In the genomic region with DNA sequence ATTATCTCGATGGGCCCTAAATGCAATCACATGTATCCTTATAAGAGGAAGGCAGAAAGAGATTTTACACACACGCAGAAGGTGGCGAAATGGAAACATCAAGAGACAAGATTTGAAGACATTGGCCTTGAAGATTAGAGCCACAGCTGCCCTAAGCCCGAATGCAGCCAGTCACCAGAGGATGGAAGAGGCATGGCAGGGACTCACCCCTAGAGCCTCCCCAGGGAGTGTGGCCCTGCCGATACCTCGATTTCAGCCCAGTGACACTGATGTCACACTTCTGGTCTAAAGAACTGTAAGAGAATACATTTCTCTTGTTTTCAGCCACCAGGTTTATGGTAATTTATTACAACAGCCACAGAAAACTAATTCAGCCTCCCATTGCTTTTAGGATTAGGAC, we compare ENCODE assay signal across 18 cellular contexts. TPM values are rescaled to one million over a fixed set of nuclear protein-coding genes. Genes with fewer than 3 reads are reported as not detected.
DNase-seq lines count a peak whose midpoint lies in the region; ATAC-seq and TF ChIP-seq lines count a peak whose summit lies in the region.
"Had no signal": no experiment of that assay in that cellular context is flagged by ENCODE, and none has a peak within 500 bp of the region (broad histone marks: within the 10 kb centered on the region; RNA-seq: fewer than 3 reads in every experiment).

No MANE protein-coding gene starts in this region.

- no peaks in the 10 kb centered on the region for H3K36me3 ChIP-seq in endodermal cell (ENCODE audit: control insufficient read depth, insufficient read depth, low read length)
- H3K36me3 ChIP-seq: HAP-1, ovary, spleen had no signal

- CTCF ChIA-PET in activated CD4-positive, alpha-beta memory T cell treated with anti-CD3 and anti-CD28 coated beads for 36 hours (lab: Charles Lee) = interaction anchor here (1.1 kb wide), 1 partner anchor 44 kb away, joined by 3 read pairs; no protein-coding TSS in a partner anchor
- CTCF ChIA-PET in activated CD4-positive, alpha-beta memory T cell treated with anti-CD3 and anti-CD28 coated beads, Interleukin-2, amount 10 ng/mL, durations not matched to agents 7 days and 5 days (lab: Charles Lee) = interaction anchor here (1.3 kb wide), 1 partner anchor 46 kb away, joined by 3 read pairs; no protein-coding TSS in a partner anchor

- H3K27me3 ChIP-seq in endodermal cell (ENCODE audit: control insufficient read depth, insufficient read depth, low read length, poor library complexity, severe bottlenecking) = peaks cover 79% of the 10 kb centered on the region
- H3K27me3 ChIP-seq: ovary, spleen had no signal

- H3K9ac ChIP-seq in endodermal cell (ENCODE audit: extremely low read depth, low read length, poor library complexity, severe bottlenecking) = no peak overlapping the region

- peak overlapping the region; percentile 16 for H3K27ac Mint-ChIP-seq in activated CD4-positive, alpha-beta memory T cell treated with anti-CD3 and anti-CD28 coated beads for 36 hours
- no peak overlapping the region for H3K27ac Mint-ChIP-seq in activated CD4-positive, alpha-beta memory T cell treated with anti-CD3 and anti-CD28 coated beads, Interleukin-2, amount 10 ng/mL, durations not matched to agents 7 days and 5 days
- peak overlapping the region in 6 of 10 donors; percentile 4 to 86 (median 54) for H3K27ac Mint-ChIP-seq in naive thymus-derived CD8-positive, alpha-beta T cell
- H3K27ac Mint-ChIP-seq in activated T-helper 1 cell treated with anti-CD3 and anti-CD28 coated beads, Interleukin-12 subunit alpha, Interleukin-12 subunit beta, Interleukin-2, Interleukin-4 antibody, amounts not matched to agents 30 ng/mL and 10 ng/mL and 1 ng/mL, durations not matched to agents 14 hours and 24 hours and 36 hours = no peak overlapping the region
- H3K27ac Mint-ChIP-seq in endodermal cell = no peak overlapping the region
- H3K27ac Mint-ChIP-seq: activated naive CD8-positive, alpha-beta T cell treated with anti-CD3 and anti-CD28 coated beads for 36 hours had no signal

- peaks cover 8% of the 10 kb centered on the region for H3K36me3 Mint-ChIP-seq in activated CD4-positive, alpha-beta memory T cell treated with anti-CD3 and anti-CD28 coated beads for 36 hours
- peaks cover 47% of the 10 kb centered on the region for H3K36me3 Mint-ChIP-seq in activated CD4-positive, alpha-beta memory T cell treated with anti-CD3 and anti-CD28 coated beads, Interleukin-2, amount 10 ng/mL, durations not matched to agents 7 days and 5 days (ENCODE audit: low read depth)
- H3K36me3 Mint-ChIP-seq in naive thymus-derived CD8-positive, alpha-beta T cell = peaks cover 0 to 29% (median 5%) of the 10 kb centered on the region in 3 donors
- peaks cover 15% of the 10 kb centered on the region for H3K36me3 Mint-ChIP-seq in activated T-helper 1 cell treated with anti-CD3 and anti-CD28 coated beads, Interleukin-12 subunit alpha, Interleukin-12 subunit beta, Interleukin-2, Interleukin-4 antibody, amounts not matched to agents 30 ng/mL and 10 ng/mL and 1 ng/mL, durations not matched to agents 14 hours and 24 hours and 36 hours (ENCODE audit: low read depth)
- H3K36me3 Mint-ChIP-seq in endodermal cell (ENCODE audit: low read depth) = no peaks in the 10 kb centered on the region

- DNase-seq in activated CD4-positive, alpha-beta memory T cell treated with anti-CD3 and anti-CD28 coated beads for 36 hours = no peak
- no peak for DNase-seq in activated CD4-positive, alpha-beta memory T cell treated with anti-CD3 and anti-CD28 coated beads, Interleukin-2, amount 10 ng/mL, durations not matched to agents 7 days and 5 days
- DNase-seq in naive thymus-derived CD8-positive, alpha-beta T cell = no peak
- DNase-seq in activated T-helper 1 cell treated with anti-CD3 and anti-CD28 coated beads, Interleukin-12 subunit alpha, Interleukin-12 subunit beta, Interleukin-2, Interleukin-4 antibody, amounts not matched to agents 30 ng/mL and 10 ng/mL and 1 ng/mL, durations not matched to agents 14 hours and 24 hours and 36 hours (ENCODE audit: low spot score) = no peak
- no peak for DNase-seq in activated CD8-positive, alpha-beta memory T cell treated with anti-CD3 and anti-CD28 coated beads, Interleukin-2, amount 50 U/mL, for 4 hours
- no peak for DNase-seq in endodermal cell
- DNase-seq: activated naive CD8-positive, alpha-beta T cell treated with anti-CD3 and anti-CD28 coated beads for 36 hours; central memory CD4-positive, alpha-beta T cell; KBM-7; midbrain; NCI-H1436; ovary; SHP77; spleen had no signal

- peak; percentile 82 for ATAC-seq in GM21737 (IDR thresholded peaks at IDR 0.05; ENCODE audit: unreplicated experiment)
- peak; percentile 53 for ATAC-seq in HG03439 (IDR thresholded peaks at IDR 0.05; ENCODE audit: unreplicated experiment)
- no peak for ATAC-seq in naive thymus-derived CD8-positive, alpha-beta T cell

- no peaks in the 10 kb centered on the region for H3K9me3 Mint-ChIP-seq in activated CD4-positive, alpha-beta memory T cell treated with anti-CD3 and anti-CD28 coated beads for 36 hours
- H3K9me3 Mint-ChIP-seq in activated CD4-positive, alpha-beta memory T cell treated with anti-CD3 and anti-CD28 coated beads, Interleukin-2, amount 10 ng/mL, durations not matched to agents 7 days and 5 days = no peaks in the 10 kb centered on the region
- H3K9me3 Mint-ChIP-seq in naive thymus-derived CD8-positive, alpha-beta T cell = no peaks in the 10 kb centered on the region
- H3K9me3 Mint-ChIP-seq in activated T-helper 1 cell treated with anti-CD3 and anti-CD28 coated beads, Interleukin-12 subunit alpha, Interleukin-12 subunit beta, Interleukin-2, Interleukin-4 antibody, amounts not matched to agents 30 ng/mL and 10 ng/mL and 1 ng/mL, durations not matched to agents 14 hours and 24 hours and 36 hours = no peaks in the 10 kb centered on the region
- H3K9me3 Mint-ChIP-seq in endodermal cell = no peaks in the 10 kb centered on the region
- H3K9me3 Mint-ChIP-seq: activated naive CD8-positive, alpha-beta T cell treated with anti-CD3 and anti-CD28 coated beads for 36 hours had no signal

- H3K27ac ChIP-seq in endodermal cell (ENCODE audit: low read depth, low read length) = no peak overlapping the region
- H3K27ac ChIP-seq: 22Rv1, ovary, spleen had no signal

- TF ChIP-seq CTCF in endodermal cell (conservative IDR thresholded peaks at IDR 0.05) = no peak

- no peaks in the 10 kb centered on the region for H3K4me1 ChIP-seq in endodermal cell (ENCODE audit: control insufficient read depth, insufficient read depth, low read length)

- H3K27me3 Mint-ChIP-seq in activated CD4-positive, alpha-beta memory T cell treated with anti-CD3 and anti-CD28 coated beads for 36 hours = no peaks in the 10 kb centered on the region
- no peaks in the 10 kb centered on the region for H3K27me3 Mint-ChIP-seq in activated CD4-positive, alpha-beta memory T cell treated with anti-CD3 and anti-CD28 coated beads, Interleukin-2, amount 10 ng/mL, durations not matched to agents 7 days and 5 days
- H3K27me3 Mint-ChIP-seq in naive thymus-derived CD8-positive, alpha-beta T cell = no peaks in the 10 kb centered on the region
- H3K27me3 Mint-ChIP-seq in activated T-helper 1 cell treated with anti-CD3 and anti-CD28 coated beads, Interleukin-12 subunit alpha, Interleukin-12 subunit beta, Interleukin-2, Interleukin-4 antibody, amounts not matched to agents 30 ng/mL and 10 ng/mL and 1 ng/mL, durations not matched to agents 14 hours and 24 hours and 36 hours (ENCODE audit: insufficient read depth) = no peaks in the 10 kb centered on the region
- peaks cover 24% of the 10 kb centered on the region for H3K27me3 Mint-ChIP-seq in endodermal cell (ENCODE audit: insufficient read depth)
- H3K27me3 Mint-ChIP-seq: activated naive CD8-positive, alpha-beta T cell treated with anti-CD3 and anti-CD28 coated beads for 36 hours had no signal

- H3K4me3 ChIP-seq in endodermal cell (ENCODE audit: low read length) = no peak overlapping the region
- H3K4me3 ChIP-seq: HAP-1, ovary, spleen had no signal

- intact Hi-C loops in activated CD4-positive, alpha-beta memory T cell treated with anti-CD3 and anti-CD28 coated beads for 36 hours (cut with micrococcal nuclease) = loop anchor here (2.0 kb wide), 1 partner anchor 17 kb away; no protein-coding TSS in a partner anchor
- intact Hi-C loops in activated T-helper 1 cell treated with anti-CD3 and anti-CD28 coated beads, Interleukin-12 subunit alpha, Interleukin-12 subunit beta, Interleukin-2, Interleukin-4 antibody, amounts not matched to agents 30 ng/mL and 10 ng/mL and 1 ng/mL, durations not matched to agents 14 hours and 24 hours and 36 hours (cut with micrococcal nuclease) = no loop called here

- no peaks in the 10 kb centered on the region for H3K9me3 ChIP-seq in endodermal cell (ENCODE audit: control insufficient read depth, low read length)
- H3K9me3 ChIP-seq: HAP-1, ovary, spleen had no signal

- no peak overlapping the region for H3K4me3 Mint-ChIP-seq in activated CD4-positive, alpha-beta memory T cell treated with anti-CD3 and anti-CD28 coated beads for 36 hours
- no peak overlapping the region for H3K4me3 Mint-ChIP-seq in activated CD4-positive, alpha-beta memory T cell treated with anti-CD3 and anti-CD28 coated beads, Interleukin-2, amount 10 ng/mL, durations not matched to agents 7 days and 5 days
- H3K4me3 Mint-ChIP-seq in naive thymus-derived CD8-positive, alpha-beta T cell = peak overlapping the region in 3 of 10 donors; percentile 5 to 25 (median 15)
- H3K4me3 Mint-ChIP-seq in activated T-helper 1 cell treated with anti-CD3 and anti-CD28 coated beads, Interleukin-12 subunit alpha, Interleukin-12 subunit beta, Interleukin-2, Interleukin-4 antibody, amounts not matched to agents 30 ng/mL and 10 ng/mL and 1 ng/mL, durations not matched to agents 14 hours and 24 hours and 36 hours = no peak overlapping the region
- H3K4me3 Mint-ChIP-seq in endodermal cell = no peak overlapping the region
- H3K4me3 Mint-ChIP-seq: activated naive CD8-positive, alpha-beta T cell treated with anti-CD3 and anti-CD28 coated beads for 36 hours had no signal

- H3K4me1 Mint-ChIP-seq in activated CD4-positive, alpha-beta memory T cell treated with anti-CD3 and anti-CD28 coated beads for 36 hours (ENCODE audit: low read depth) = peaks cover 81% of the 10 kb centered on the region
- peaks cover 53% of the 10 kb centered on the region for H3K4me1 Mint-ChIP-seq in activated CD4-positive, alpha-beta memory T cell treated with anti-CD3 and anti-CD28 coated beads, Interleukin-2, amount 10 ng/mL, durations not matched to agents 7 days and 5 days
- H3K4me1 Mint-ChIP-seq in naive thymus-derived CD8-positive, alpha-beta T cell = peaks cover 43 to 89% (median 85%) of the 10 kb centered on the region in 4 donors
- peaks cover 46% of the 10 kb centered on the region for H3K4me1 Mint-ChIP-seq in activated T-helper 1 cell treated with anti-CD3 and anti-CD28 coated beads, Interleukin-12 subunit alpha, Interleukin-12 subunit beta, Interleukin-2, Interleukin-4 antibody, amounts not matched to agents 30 ng/mL and 10 ng/mL and 1 ng/mL, durations not matched to agents 14 hours and 24 hours and 36 hours (ENCODE audit: low read depth)
- peaks cover 16% of the 10 kb centered on the region for H3K4me1 Mint-ChIP-seq in endodermal cell

- WGBS in endodermal cell (ENCODE audit: insufficient coverage in 1 of 2, insufficient read length in 1 of 2), 2 experiments = 89 to 92% methylated on average over 4 to 6 of the region's 6 CpGs

- POLR2A ChIA-PET in activated CD4-positive, alpha-beta memory T cell treated with anti-CD3 and anti-CD28 coated beads for 36 hours (lab: Charles Lee) = no interaction called here
- POLR2A ChIA-PET in activated CD4-positive, alpha-beta memory T cell treated with anti-CD3 and anti-CD28 coated beads, Interleukin-2, amount 10 ng/mL, durations not matched to agents 7 days and 5 days (lab: Charles Lee) = no interaction called here
- POLR2A ChIA-PET in naive thymus-derived CD8-positive, alpha-beta T cell (lab: Charles Lee) = interaction anchor here (1.2 kb wide), 1 partner anchor 17 kb away, joined by 3 read pairs; a partner anchor contains a TSS

RNA-seq across cellular contexts. Expression of a gene that starts 17.4 kb away (rescaled TPM):
- 10 to 100 TPM; 48.9 to 49.0 TPM for total RNA-seq in activated CD4-positive, alpha-beta memory T cell treated with anti-CD3 and anti-CD28 coated beads for 36 hours
- total RNA-seq in activated CD4-positive, alpha-beta memory T cell treated with anti-CD3 and anti-CD28 coated beads, Interleukin-2, amount 10 ng/mL, durations not matched to agents 7 days and 5 days = 10 to 100 TPM; 94.0 to 94.4 TPM
- total RNA-seq in naive thymus-derived CD8-positive, alpha-beta T cell = 10 to 100 TPM; 80.2 to 83.3 TPM
- polyA plus RNA-seq in naive thymus-derived CD8-positive, alpha-beta T cell = 10 to 100 TPM; 36.5 to 60.6 (median 39.3) TPM
- total RNA-seq in activated T-helper 1 cell treated with anti-CD3 and anti-CD28 coated beads, Interleukin-12 subunit alpha, Interleukin-12 subunit beta, Interleukin-2, Interleukin-4 antibody, amounts not matched to agents 30 ng/mL and 10 ng/mL and 1 ng/mL, durations not matched to agents 14 hours and 24 hours and 36 hours = 28.8 and 31.8 TPM in 2 replicates
- total RNA-seq in endodermal cell = 10 to 100 TPM; 14.0 to 19.7 TPM
- 15.0 TPM for polyA plus RNA-seq in endodermal cell (2013, experiment 1 of 2)
- 11.7 TPM for polyA plus RNA-seq in endodermal cell (2013, experiment 2 of 2)

Comparison
In these comparisons a context has a peak if more than half of its experiments do, and no peak if none do; other contexts are left out.
1. H3K27ac Mint-ChIP-seq: peak in activated CD4-positive, alpha-beta memory T cell treated with anti-CD3 and anti-CD28 coated beads for 36 hours (single experiment) and naive thymus-derived CD8-positive, alpha-beta T cell (6 of 10); none in activated CD4-positive, alpha-beta memory T cell treated with anti-CD3 and anti-CD28 coated beads, Interleukin-2, amount 10 ng/mL, durations not matched to agents 7 days and 5 days (single experiment), activated T-helper 1 cell treated with anti-CD3 and anti-CD28 coated beads, Interleukin-12 subunit alpha, Interleukin-12 subunit beta, Interleukin-2, Interleukin-4 antibody, amounts not matched to agents 30 ng/mL and 10 ng/mL and 1 ng/mL, durations not matched to agents 14 hours and 24 hours and 36 hours (single experiment) and endodermal cell (single experiment).
2. ATAC-seq: peak in GM21737 (single experiment) and HG03439 (single experiment); none in naive thymus-derived CD8-positive, alpha-beta T cell (0 of 2).